ENCODE assay signal across 15 cellular contexts in genomic region chr14:22485178-22485577, GRCh38.
DNase-seq lines count a peak whose midpoint lies in the region; ATAC-seq and TF ChIP-seq lines count a peak whose summit lies in the region.
"Had no signal": no experiment of that assay in that cellular context is flagged by ENCODE, and none has a peak within 500 bp of the region (broad histone marks: within the 10 kb centered on the region; RNA-seq: fewer than 3 reads in every experiment).

No MANE protein-coding gene starts in this region.

- H3K36me3 ChIP-seq in right atrium auricular region (no peaks in the 10 kb centered on the region), vagina (no peaks in the 10 kb centered on the region), colonic mucosa (no peaks in the 10 kb centered on the region)

- peak overlapping the region; percentile 75 to 85 for H3K27ac ChIP-seq in right atrium auricular region
- peak overlapping the region; percentile 13 for H3K27ac ChIP-seq in vagina
- no peak overlapping the region for H3K27ac ChIP-seq in colonic mucosa

- H3K4me3 ChIP-seq in right atrium auricular region: no peak overlapping the region
- no peak overlapping the region for H3K4me3 ChIP-seq in fibroblast of villous mesenchyme (ENCODE audit: low read depth, low read length)
- H3K4me3 ChIP-seq in vagina: no peak overlapping the region
- H3K4me3 ChIP-seq in colonic mucosa: no peak overlapping the region

- peaks cover 0 to 94% of the 10 kb centered on the region in 2 donors for H3K4me1 ChIP-seq in right atrium auricular region
- peaks cover 65% of the 10 kb centered on the region for H3K4me1 ChIP-seq in vagina
- H3K4me1 ChIP-seq in colonic mucosa: no peaks in the 10 kb centered on the region

- CTCF ChIA-PET in T-cell (lab: Charles Lee): interaction anchor here in 1 of 2 donors (1.0 to 1.2 kb wide), 2 partner anchors 22 to 71 kb away, joined by 3 to 4 read pairs; no protein-coding TSS in a partner anchor

- H3K27me3 Mint-ChIP-seq in T-cell: no peaks in the 10 kb centered on the region

- H3K9me3 Mint-ChIP-seq in T-cell: no peaks in the 10 kb centered on the region
- H3K9me3 Mint-ChIP-seq: mesothelial cell of epicardium had no signal

- H3K4me3 Mint-ChIP-seq in T-cell: peak overlapping the region; percentile 82 to 87 (median 86)
- H3K4me3 Mint-ChIP-seq: mesothelial cell of epicardium had no signal

- ATAC-seq in Right ventricle myocardium superior (ENCODE audit: poor library complexity) (no peak), T-cell (replicated peaks in 1 of 4) (no peak), HG02610 (IDR thresholded peaks at IDR 0.05; ENCODE audit: unreplicated experiment) (no peak)
- ATAC-seq: esophagus mucosa had no signal

- no peak overlapping the region for H3K9ac ChIP-seq in colonic mucosa (ENCODE audit: low read depth in 2 of 2, low read length in 2 of 2)

- TF ChIP-seq CTCF in right atrium auricular region (IDR thresholded peaks at IDR 0.05) (no peak), fibroblast of villous mesenchyme (IDR thresholded peaks at IDR 0.05; ENCODE audit: insufficient read depth, low read depth, low read length) (no peak), vagina (IDR thresholded peaks at IDR 0.05) (no peak), colonic mucosa (IDR thresholded peaks at IDR 0.05) (no peak)

- H3K27ac Mint-ChIP-seq in T-cell: peak overlapping the region; percentile 92 to 93
- H3K27ac Mint-ChIP-seq: mesothelial cell of epicardium had no signal

- DNase-seq in right atrium auricular region (ENCODE audit: low spot score) (no peak), Right ventricle myocardium superior (no peak), T-cell (no peak), fibroblast of villous mesenchyme (ENCODE audit: low read depth) (peak; percentile 14), vagina (ENCODE audit: extremely low spot score in 2 of 2) (no peak), colonic mucosa (no peak), DMS153 treated with DMSO at 0.1 percent for 48 hours (lab: John Stamatoyannopoulos, UW; ENCODE audit: unreplicated experiment) (no peak)
- DNase-seq: C1 segment of cervical spinal cord; MV-4-11; NCI-H226; posterior cingulate gyrus; stimulated activated naive CD4-positive, alpha-beta T cell had no signal

- POLR2A ChIA-PET in T-cell (lab: Charles Lee): interaction anchor here in 1 of 2 donors (0.6 to 0.7 kb wide), 3 partner anchors 25 to 69 kb away, joined by 3 read pairs; no protein-coding TSS in a partner anchor

- intact Hi-C loops in Right ventricle myocardium superior (cut with DNase I): no loop called here
- intact Hi-C loops in vagina (cut with DNase I): no loop called here
- intact Hi-C loops in colonic mucosa (cut with DNase I): no loop called here

- H3K9me3 ChIP-seq in right atrium auricular region: no peaks in the 10 kb centered on the region
- H3K9me3 ChIP-seq in vagina: no peaks in the 10 kb centered on the region
- no peaks in the 10 kb centered on the region for H3K9me3 ChIP-seq in colonic mucosa

- H3K4me1 Mint-ChIP-seq in T-cell: peaks cover 6 to 42% (median 10%) of the 10 kb centered on the region in 3 donors

- H3K36me3 Mint-ChIP-seq in T-cell: peaks cover 23% of the 10 kb centered on the region
- H3K36me3 Mint-ChIP-seq: mesothelial cell of epicardium had no signal

- no peak for TF ChIP-seq POLR2A in vagina (IDR thresholded peaks at IDR 0.05)

- no peaks in the 10 kb centered on the region for H3K27me3 ChIP-seq in right atrium auricular region
- H3K27me3 ChIP-seq in vagina: no peaks in the 10 kb centered on the region
- no peaks in the 10 kb centered on the region for H3K27me3 ChIP-seq in colonic mucosa
